23 cellular contexts compared by ENCODE assay signal in the genomic region with DNA sequence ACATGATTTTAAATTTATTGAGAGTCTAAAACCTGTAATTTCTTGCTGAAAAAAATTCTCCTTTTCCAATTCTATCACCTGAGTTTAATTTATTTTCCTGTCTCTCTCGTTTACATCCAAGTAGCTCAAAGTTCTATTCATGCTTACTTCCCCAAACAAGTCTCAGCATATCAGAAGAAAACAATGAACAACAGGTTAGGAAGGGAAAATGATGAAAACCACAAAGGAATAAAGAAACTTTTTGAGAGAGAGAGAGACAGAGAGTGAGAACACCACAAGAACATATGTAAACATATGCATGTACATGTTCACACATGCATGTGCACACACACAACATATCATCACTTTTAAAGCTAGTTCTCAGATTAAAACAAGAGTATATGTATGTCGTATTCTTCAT.
"Had no signal": no experiment of that assay in that cellular context is flagged by ENCODE, and none has a peak within 500 bp of the region (broad histone marks: within the 10 kb centered on the region; RNA-seq: fewer than 3 reads in every experiment).

No MANE protein-coding gene starts in this region.

- H3K4me1 ChIP-seq: esophagus squamous epithelium, spleen, tibial nerve, upper lobe of right lung, vagina had no signal

- H3K4me3 Mint-ChIP-seq: naive thymus-derived CD8-positive, alpha-beta T cell; stimulated activated memory B cell treated with anti-CD40 and anti-IgM and Interleukin-4, amounts not matched to agents 10 μg/mL and 1 μg/mL and 100 μg/mL, for 72 hours; stimulated activated naive CD8-positive, alpha-beta T cell treated with anti-CD3 and anti-CD28 coated beads, Interleukin-15, Interleukin-2, amounts not matched to agents 100 ng/mL and 50 ng/mL, for 24 hours had no signal

- H3K4me3 ChIP-seq: dorsolateral prefrontal cortex, esophagus squamous epithelium, hepatocyte, lung, mucosa of descending colon, spleen, tibial nerve, upper lobe of right lung, vagina had no signal

- H3K9me3 ChIP-seq: esophagus squamous epithelium, mucosa of descending colon, neutrophil, spleen, tibial nerve, upper lobe of right lung, vagina had no signal

- DNase-seq: cortex of kidney; dorsolateral prefrontal cortex; effector CD8-positive, alpha-beta T cell; esophagus squamous epithelium; foreskin fibroblast; head of caudate nucleus; left colon; left ventricle myocardium superior; mucosa of descending colon; naive thymus-derived CD8-positive, alpha-beta T cell; spleen; stimulated activated CD4-positive, alpha-beta T cell treated with anti-CD3 and anti-CD28 coated beads, Interleukin-15, amount 100 ng/mL, for 24 hours; stimulated activated CD4-positive, alpha-beta T cell treated with anti-CD3 and anti-CD28 coated beads, Interleukin-1b, Interleukin-23, amount 100 ng/mL, for 48 hours; stimulated activated CD4-positive, alpha-beta T cell treated with anti-CD3 and anti-CD28 coated beads, Interleukin-4, amount 100 ng/mL, for 24 hours; upper lobe of right lung had no signal

- H3K27me3 Mint-ChIP-seq: naive thymus-derived CD8-positive, alpha-beta T cell; stimulated activated memory B cell treated with anti-CD40 and anti-IgM and Interleukin-4, amounts not matched to agents 10 μg/mL and 1 μg/mL and 100 μg/mL, for 72 hours; stimulated activated naive CD8-positive, alpha-beta T cell treated with anti-CD3 and anti-CD28 coated beads, Interleukin-15, Interleukin-2, amounts not matched to agents 100 ng/mL and 50 ng/mL, for 24 hours had no signal

- H3K9me3 Mint-ChIP-seq: naive thymus-derived CD8-positive, alpha-beta T cell; stimulated activated memory B cell treated with anti-CD40 and anti-IgM and Interleukin-4, amounts not matched to agents 10 μg/mL and 1 μg/mL and 100 μg/mL, for 72 hours; stimulated activated naive CD8-positive, alpha-beta T cell treated with anti-CD3 and anti-CD28 coated beads, Interleukin-15, Interleukin-2, amounts not matched to agents 100 ng/mL and 50 ng/mL, for 24 hours had no signal

- ATAC-seq: left colon; left ventricle myocardium superior; mucosa of descending colon; naive thymus-derived CD8-positive, alpha-beta T cell; sciatic nerve; stimulated activated memory B cell treated with anti-CD40 and anti-IgM and Interleukin-4, amounts not matched to agents 10 μg/mL and 1 μg/mL and 100 μg/mL, for 72 hours; upper lobe of right lung had no signal

- H3K4me1 Mint-ChIP-seq: naive thymus-derived CD8-positive, alpha-beta T cell had no signal

- H3K27ac ChIP-seq: esophagus squamous epithelium, hepatocyte, neutrophil, spleen, tibial nerve, upper lobe of right lung, vagina had no signal

- H3K27ac Mint-ChIP-seq: naive thymus-derived CD8-positive, alpha-beta T cell; stimulated activated memory B cell treated with anti-CD40 and anti-IgM and Interleukin-4, amounts not matched to agents 10 μg/mL and 1 μg/mL and 100 μg/mL, for 72 hours; stimulated activated naive CD8-positive, alpha-beta T cell treated with anti-CD3 and anti-CD28 coated beads, Interleukin-15, Interleukin-2, amounts not matched to agents 100 ng/mL and 50 ng/mL, for 24 hours had no signal

- H3K27me3 ChIP-seq: dorsolateral prefrontal cortex, esophagus squamous epithelium, hepatocyte, neutrophil, spleen, tibial nerve, upper lobe of right lung, vagina had no signal
